23 cellular contexts compared by ENCODE assay signal in the genomic region with DNA sequence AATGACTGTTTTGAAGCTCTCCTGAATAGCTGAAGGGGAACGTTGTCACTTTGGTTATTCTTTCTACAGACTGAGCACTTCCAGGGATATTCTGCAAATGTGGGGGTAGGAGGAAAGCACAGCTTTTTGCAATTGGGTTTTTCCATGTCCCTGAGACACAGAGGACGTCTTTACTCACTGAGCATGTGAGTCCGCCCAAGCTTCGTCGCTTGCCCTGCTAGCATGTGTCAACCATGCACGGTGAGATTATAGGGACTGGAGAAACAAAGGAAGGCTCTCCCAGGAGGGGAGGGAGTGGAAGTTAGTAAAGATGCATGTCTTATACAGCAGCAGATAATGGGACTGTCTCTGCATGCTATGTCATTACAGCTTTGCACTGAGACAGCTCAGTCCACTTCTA.
"Had no signal": no experiment of that assay in that cellular context is flagged by ENCODE, and none has a peak within 500 bp of the region (broad histone marks: within the 10 kb centered on the region; RNA-seq: fewer than 3 reads in every experiment).

No MANE protein-coding gene starts in this region.

- H3K4me3 ChIP-seq: K562, SJSA1, SK-N-MC had no signal

- H3K36me3 ChIP-seq: SJSA1 had no signal

- H3K9ac ChIP-seq: KMS-11 had no signal

- H3K4me2 ChIP-seq: KMS-11 had no signal

- H3K4me1 ChIP-seq: SJSA1 had no signal

- H3K9me3 ChIP-seq: SJSA1 had no signal

- H3K36me3 Mint-ChIP-seq: IgD-negative memory B cell had no signal

- H3K27ac Mint-ChIP-seq: IgD-negative memory B cell had no signal

- DNase-seq: Kasumi-1, NCI-H1105, NCI-H1436 treated with DMSO at 0.1 percent for 48 hours, NCI-H1694, NCI-H187 treated with DMSO at 0.1 percent for 48 hours, NCI-H2029 treated with DMSO at 0.1 percent for 48 hours, NCI-H2171 treated with DMSO at 0.1 percent for 48 hours, NCI-H226, NCI-H446, NCI-H510A, NCI-H524 treated with DMSO at 0.1 percent for 48 hours, NCI-H69, NCI-H774, Right ventricle myocardium superior, SIG-M5 had no signal

- H3K27ac ChIP-seq: HL-60, KMS-11, SJSA1, SK-N-MC had no signal

- H3K4me1 Mint-ChIP-seq: IgD-negative memory B cell had no signal

- H3K4me3 Mint-ChIP-seq: IgD-negative memory B cell had no signal

- H3K27me3 ChIP-seq: SJSA1 had no signal

- FAIRE-seq: HTR-8/SVneo, K562, RCC 7860 had no signal
